ENCODE assay signal across 2 cellular contexts in the genomic region with DNA sequence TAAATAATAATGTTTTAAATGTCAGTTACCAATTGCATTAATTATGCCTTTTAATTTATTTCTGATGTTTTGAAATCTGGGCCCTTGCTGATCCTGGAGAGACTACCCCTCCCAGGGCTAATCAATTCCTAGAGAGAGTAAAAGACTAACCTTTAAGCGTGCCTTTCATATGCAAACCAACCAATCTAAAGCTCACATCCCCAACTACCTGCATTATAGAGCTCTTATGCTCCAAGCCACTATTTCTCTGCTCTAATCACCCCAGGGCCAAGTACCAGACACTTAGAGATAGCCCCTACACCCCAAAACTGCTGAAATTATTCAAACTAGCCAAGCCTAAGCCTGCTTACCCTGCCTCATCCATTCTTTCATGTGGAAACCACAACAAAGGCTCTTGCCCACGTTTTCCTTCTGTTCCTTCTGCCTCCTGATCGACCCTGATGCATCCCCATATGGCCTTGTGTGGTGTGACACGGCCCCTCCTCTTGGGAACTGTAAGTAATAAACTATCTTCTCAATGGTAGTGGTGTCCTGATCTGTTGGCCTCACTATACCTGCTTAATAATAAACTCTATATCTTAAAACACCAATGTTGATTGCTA.
TF ChIP-seq lines count a peak whose summit lies in the region.

No MANE protein-coding gene starts in this region.

TF ChIP-seq in H1, 55 proteins besides CTCF, POLR2A, EP300 and RAD21 (continued from another document):
- no peak for TF ChIP-seq CBX5 (IDR thresholded peaks at IDR 0.05; ENCODE audit: low read depth, low read length)
- no peak for TF ChIP-seq SAP30 (IDR thresholded peaks at IDR 0.05; ENCODE audit: insufficient read depth, insufficient replicate concordance, low read length)
- 0 out of 2 replicates have a peak, but pooled peaks have one; percentile 33 for TF ChIP-seq POLR2AphosphoS5 (IDR thresholded peaks at IDR 0.05; ENCODE audit: low read depth, low read length)
- TF ChIP-seq CBX8 (IDR thresholded peaks at IDR 0.05; ENCODE audit: borderline replicate concordance, low read depth, low read length) = no peak
- TF ChIP-seq SUZ12 (IDR thresholded peaks at IDR 0.05; ENCODE audit: low read length) = no peak
- TF ChIP-seq RFX5 (IDR thresholded peaks at IDR 0.05; ENCODE audit: borderline replicate concordance, low read depth, low read length) = no peak
- no peak for TF ChIP-seq TAF1 (IDR thresholded peaks at IDR 0.05; ENCODE audit: low read depth, low read length)
- TF ChIP-seq MAX (IDR thresholded peaks at IDR 0.05) = 0 out of 2 replicates have a peak, but pooled peaks have one; percentile 24
- peak; percentile 74 for TF ChIP-seq NANOG (IDR thresholded peaks at IDR 0.05; ENCODE audit: insufficient read depth, low read depth, low read length, poor library complexity, severe bottlenecking)
- no peak for TF ChIP-seq CHD1 (IDR thresholded peaks at IDR 0.05; ENCODE audit: low read depth, low read length)
- TF ChIP-seq POU5F1 (IDR thresholded peaks at IDR 0.05; ENCODE audit: low read depth, low read length) = no peak
- TF ChIP-seq NRF1 (IDR thresholded peaks at IDR 0.05; ENCODE audit: low read depth, low read length) = no peak
- no peak for TF ChIP-seq MAFK (IDR thresholded peaks at IDR 0.05; ENCODE audit: low read depth, low read length)

TF ChIP-seq in HEK293T, 16 proteins besides CTCF, POLR2A, EP300 and RAD21 (continued from another document):
- TF ChIP-seq, protein P1, sequence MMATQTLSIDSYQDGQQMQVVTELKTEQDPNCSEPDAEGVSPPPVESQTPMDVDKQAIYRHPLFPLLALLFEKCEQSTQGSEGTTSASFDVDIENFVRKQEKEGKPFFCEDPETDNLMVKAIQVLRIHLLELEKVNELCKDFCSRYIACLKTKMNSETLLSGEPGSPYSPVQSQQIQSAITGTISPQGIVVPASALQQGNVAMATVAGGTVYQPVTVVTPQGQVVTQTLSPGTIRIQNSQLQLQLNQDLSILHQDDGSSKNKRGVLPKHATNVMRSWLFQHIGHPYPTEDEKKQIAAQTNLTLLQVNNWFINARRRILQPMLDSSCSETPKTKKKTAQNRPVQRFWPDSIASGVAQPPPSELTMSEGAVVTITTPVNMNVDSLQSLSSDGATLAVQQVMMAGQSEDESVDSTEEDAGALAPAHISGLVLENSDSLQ (IDR thresholded peaks at IDR 0.05) = no peak
- TF ChIP-seq TARDBP (IDR thresholded peaks at IDR 0.05) = no peak
- TF ChIP-seq HDGF (IDR thresholded peaks at IDR 0.05; ENCODE audit: borderline replicate concordance) = no peak
- no peak for TF ChIP-seq LEF1 (IDR thresholded peaks at IDR 0.05; ENCODE audit: borderline replicate concordance)
- no peak for TF ChIP-seq FOXM1 (IDR thresholded peaks at IDR 0.05; ENCODE audit: borderline replicate concordance)
- TF ChIP-seq FOXK2 (IDR thresholded peaks at IDR 0.05) = no peak
- no peak for TF ChIP-seq FOXA1 (IDR thresholded peaks at IDR 0.05)
- no peak for TF ChIP-seq BHLHE40 (IDR thresholded peaks at IDR 0.05; ENCODE audit: borderline replicate concordance)
TF ChIP-seq in HEK293T: peak in this region for 0.
